Comparison of ENCODE assay signal across 8 cellular contexts in genomic region chr20:53736757-53737403, GRCh38.
DNase-seq lines count a peak whose midpoint lies in the region; ATAC-seq and TF ChIP-seq lines count a peak whose summit lies in the region.

No MANE protein-coding gene starts in this region.

- POLR2A ChIA-PET in Caco-2 (lab: Charles Lee) (interaction anchor here (0.5 to 2.7 kb wide), 5 partner anchors 23 to 129 kb away, joined by 3 to 12 read pairs (median 5); no protein-coding TSS in a partner anchor), HEK293T (lab: Yijun Ruan, JAX) (interaction anchor here (1.1 to 2.0 kb wide), 2 partner anchors 27 to 113 kb away, joined by 4 to 8 read pairs; no protein-coding TSS in a partner anchor)

- peak overlapping the region; percentile 95 for H3K27ac Mint-ChIP-seq in Caco-2 (ENCODE audit: unreplicated experiment)
- peak overlapping the region; percentile 90 for H3K27ac Mint-ChIP-seq in endothelial cell (ENCODE audit: unreplicated experiment)

- TF ChIP-seq CTCF in Caco-2 (IDR thresholded peaks at IDR 0.05; ENCODE audit: insufficient read depth in 1 of 2, low read depth in 1 of 2, low read length in 1 of 2, severe bottlenecking in 1 of 2, unreplicated experiment in 1 of 2): no peak
- TF ChIP-seq CTCF in endothelial cell (IDR thresholded peaks at IDR 0.05; ENCODE audit: unreplicated experiment): no peak
- no peak for TF ChIP-seq CTCF in omental fat pad (IDR thresholded peaks at IDR 0.05)

- CTCF ChIA-PET in Caco-2 (lab: Charles Lee): interaction anchor here (0.6 to 2.2 kb wide), 11 partner anchors 18 to 179 kb away, joined by 3 to 14 read pairs (median 3); no protein-coding TSS in a partner anchor
- CTCF ChIA-PET in HEK293T (lab: Yijun Ruan, JAX): interaction anchor here (1.0 kb wide), 1 partner anchor 203 kb away, joined by 3 read pairs; no protein-coding TSS in a partner anchor

- H3K36me3 ChIP-seq in Caco-2 (ENCODE audit: control insufficient read depth, insufficient read depth, low read length): no peaks in the 10 kb centered on the region
- no peaks in the 10 kb centered on the region for H3K36me3 ChIP-seq in HAP-1 (replicated peaks)

- peaks cover 77% of the 10 kb centered on the region for H3K4me1 ChIP-seq in Caco-2
- peaks cover 61% of the 10 kb centered on the region for H3K4me1 ChIP-seq in HAP-1

- DNase-seq in Caco-2 (no peak), HAP-1 (ENCODE audit: low spot score in 2 of 2) (peak; percentile 24 to 42), RPMI7951 (ENCODE audit: low read depth) (peak; percentile 68), endothelial cell (ENCODE audit: low spot score) (no peak), omental fat pad (ENCODE audit: low spot score) (no peak), HEK293T (ENCODE audit: extremely low spot score) (no peak), mesenteric fat pad (ENCODE audit: low spot score) (no peak)

- H3K4me3 Mint-ChIP-seq in Caco-2 (ENCODE audit: unreplicated experiment) (peak overlapping the region; percentile 72), endothelial cell (ENCODE audit: unreplicated experiment) (no peak overlapping the region)

- no peak overlapping the region for H3K4me3 ChIP-seq in Caco-2 (ENCODE audit: low read depth, low read length)
- H3K4me3 ChIP-seq in HAP-1: peak overlapping the region; percentile 4; the same call in 1 of the 2 replicates

- intact Hi-C loops in Caco-2 (cut with micrococcal nuclease; ENCODE audit: unreplicated experiment): loop anchor here (10.0 kb wide), 1 partner anchor 328 kb away; no protein-coding TSS in a partner anchor

- H3K9me3 Mint-ChIP-seq in Caco-2 (ENCODE audit: unreplicated experiment) (no peaks in the 10 kb centered on the region), endothelial cell (ENCODE audit: unreplicated experiment) (no peaks in the 10 kb centered on the region)

- H3K4me1 Mint-ChIP-seq in Caco-2 (ENCODE audit: low read depth, unreplicated experiment) (peaks cover 74% of the 10 kb centered on the region), endothelial cell (ENCODE audit: unreplicated experiment) (peaks cover 63% of the 10 kb centered on the region)

- no TSS peak for BruUV-seq in Caco-2 (replicated peaks; lab: Mats Ljungman, UMichigan)

- H3K36me3 Mint-ChIP-seq in Caco-2 (ENCODE audit: insufficient read depth, unreplicated experiment) (peaks cover 5% of the 10 kb centered on the region), endothelial cell (ENCODE audit: low read depth, unreplicated experiment) (no peaks in the 10 kb centered on the region)

- H3K9me3 ChIP-seq in Caco-2 (no peaks in the 10 kb centered on the region), HAP-1 (no peaks in the 10 kb centered on the region)

- H3K27me3 ChIP-seq in Caco-2 (replicated peaks; ENCODE audit: control insufficient read depth, insufficient read depth, low read length): no peaks in the 10 kb centered on the region
- H3K27me3 ChIP-seq in HAP-1 (ENCODE audit: low read depth): no peaks in the 10 kb centered on the region

- ATAC-seq in omental fat pad (ENCODE audit: low FRiP score) (peak; percentile 53), HG02678 (IDR thresholded peaks at IDR 0.05; ENCODE audit: unreplicated experiment) (no peak)

- in situ Hi-C loops in HAP-1 (cut with MboI; ENCODE audit: low sequenced_read_pairs): no loop called here

- H3K27me3 Mint-ChIP-seq in Caco-2 (ENCODE audit: insufficient read depth, unreplicated experiment) (no peaks in the 10 kb centered on the region), endothelial cell (ENCODE audit: unreplicated experiment) (peaks cover 4% of the 10 kb centered on the region)

TF ChIP-seq in HEK293T, 16 proteins besides CTCF, POLR2A, EP300 and RAD21:
- no peak for TF ChIP-seq ARNT (IDR thresholded peaks at IDR 0.05)
- no peak for TF ChIP-seq ZNF384 (IDR thresholded peaks at IDR 0.05)
- TF ChIP-seq LEF1 (IDR thresholded peaks at IDR 0.05; ENCODE audit: borderline replicate concordance): no peak
- TF ChIP-seq CTBP1 (IDR thresholded peaks at IDR 0.05; ENCODE audit: borderline replicate concordance): no peak
- TF ChIP-seq L3MBTL2 (conservative IDR thresholded peaks at IDR 0.05): no peak
- no peak for TF ChIP-seq FOXM1 (IDR thresholded peaks at IDR 0.05; ENCODE audit: borderline replicate concordance)
- no peak for TF ChIP-seq SUZ12 (IDR thresholded peaks at IDR 0.05)
- TF ChIP-seq TARDBP (IDR thresholded peaks at IDR 0.05): no peak
- TF ChIP-seq PKNOX1 (IDR thresholded peaks at IDR 0.05): no peak
- TF ChIP-seq SP1 (IDR thresholded peaks at IDR 0.05): no peak
- TF ChIP-seq ELF4 (IDR thresholded peaks at IDR 0.05): no peak
- TF ChIP-seq BHLHE40 (IDR thresholded peaks at IDR 0.05; ENCODE audit: borderline replicate concordance): no peak
- TF ChIP-seq FOXA1 (IDR thresholded peaks at IDR 0.05): no peak
- no peak for TF ChIP-seq HDGF (IDR thresholded peaks at IDR 0.05; ENCODE audit: borderline replicate concordance)
- no peak for TF ChIP-seq NFRKB (IDR thresholded peaks at IDR 0.05)
- TF ChIP-seq FOXK2 (IDR thresholded peaks at IDR 0.05): no peak

Comparison
In these comparisons a context has a peak if more than half of its experiments do, and no peak if none do; other contexts are left out.
1. DNase-seq: peak in HAP-1 (2 of 2) and RPMI7951 (single experiment); none in Caco-2 (0 of 2), endothelial cell (single experiment), omental fat pad (single experiment), HEK293T (single experiment) and mesenteric fat pad (single experiment).